ENCODE assay signal across 8 cellular contexts in genomic region chr9:137294684-137295312, GRCh38. TPM values are rescaled to one million over a fixed set of nuclear protein-coding genes. Genes with fewer than 3 reads are reported as not detected.
DNase-seq lines count a peak whose midpoint lies in the region; ATAC-seq, FAIRE-seq and TF ChIP-seq lines count a peak whose summit lies in the region.

No MANE protein-coding gene starts in this region.

- H3K27ac ChIP-seq in BLaER1 (no peak overlapping the region), HepG2 (ENCODE audit: extremely low read length, insufficient read depth, low read length) (no peak overlapping the region)

- FAIRE-seq in HepG2 (lab: Jason Lieb, UNC), result no peak

- BruUV-seq in HepG2 (replicated peaks; lab: Mats Ljungman, UMichigan), result no TSS peak

- DNase-seq in HFF-Myc (ENCODE audit: extremely low read depth, low read depth), result no peak
- DNase-seq in HepG2 (ENCODE audit: low spot score), result no peak
- no peak for DNase-seq in activated effector memory CD4-positive, alpha-beta T cell treated with anti-CD3 and anti-CD28 coated beads, Interleukin-2, amount 50 U/mL, for 16 hours
- DNase-seq in NCI-H2029 treated with DMSO at 0.1 percent for 48 hours (lab: John Stamatoyannopoulos, UW), result no peak
- no peak for DNase-seq in inferior parietal cortex (ENCODE audit: extremely low spot score)

- TF ChIP-seq CTCF in HFF-Myc (IDR thresholded peaks at IDR 0.05; ENCODE audit: low read depth, low read length, missing control alignments) (peak; percentile 31), brain (conservative IDR thresholded peaks at IDR 0.05) (no peak), HepG2 (CRISPR knock-in tag; IDR thresholded peaks at IDR 0.05) (peak; percentile 43)

- ATAC-seq in HepG2 (peak; percentile 66), GM18873 (IDR thresholded peaks at IDR 0.05; ENCODE audit: low FRiP score, unreplicated experiment) (no peak)

- H3K36me3 Mint-ChIP-seq in brain, result no peaks in the 10 kb centered on the region

- H3K9ac ChIP-seq in BLaER1 (0 out of 2 replicates have a peak overlapping the region, but pooled peaks have one; percentile 64), HepG2 (ENCODE audit: insufficient read depth, low read depth, low read length) (peak overlapping the region; percentile 29)

- H3K4me3 ChIP-seq in BLaER1 (peak overlapping the region; percentile 71), HFF-Myc (replicated peaks; ENCODE audit: low read depth, low read length) (no peak overlapping the region), HepG2 (replicated peaks in 1 of 3; ENCODE audit: insufficient read depth in 1 of 3, low read depth in 2 of 3, low read length in 3 of 3) (peak overlapping the region; percentile 34 to 67 (median 49); a peak in 5 of 6 replicates)

- TF ChIP-seq EP300 in HepG2 (IDR thresholded peaks at IDR 0.05; ENCODE audit: low read depth in 2 of 2, low read length in 2 of 2) (no peak), HepG2 (CRISPR knock-in tag; IDR thresholded peaks at IDR 0.05; ENCODE audit: borderline replicate concordance) (no peak)

- H3K9me3 ChIP-seq in BLaER1 (no peaks in the 10 kb centered on the region), HepG2 (ENCODE audit: low read length) (no peaks in the 10 kb centered on the region)

- H3K27me3 Mint-ChIP-seq in brain, result peaks cover 3% of the 10 kb centered on the region

- H3K4me3 Mint-ChIP-seq in brain, result peak overlapping the region; percentile 57 to 80 (median 73)

- H3K4me2 ChIP-seq in BLaER1 (peak overlapping the region; percentile 87), HepG2 (ENCODE audit: low read depth, low read length) (peak overlapping the region; percentile 80)

- peaks cover 46% of the 10 kb centered on the region for H3K4me1 ChIP-seq in BLaER1
- H3K4me1 ChIP-seq in HepG2 (ENCODE audit: insufficient read depth, low read length), result peaks cover 61% of the 10 kb centered on the region

- in situ Hi-C loops in HepG2 (cut with HindIII; ENCODE audit: extremely low pct_ligation_motif_present, low pct_unique_long_range_greater_than_20kb), result loop anchor here (5.0 kb wide), 1 partner anchor 113 kb away; no protein-coding TSS in a partner anchor

- POLR2A ChIA-PET in HepG2 (lab: Yijun Ruan, JAX), result interaction anchor here (1.0 to 1.5 kb wide), 4 partner anchors 8 to 54 kb away, joined by 3 to 11 read pairs (median 5); partner anchors contain the start of genes NRARP, TOR4A and TUBB4B

- peaks cover 36% of the 10 kb centered on the region for H3K4me1 Mint-ChIP-seq in brain

- H3K36me3 ChIP-seq in BLaER1 (peaks cover 9% of the 10 kb centered on the region), HepG2 (replicated peaks in 1 of 2; ENCODE audit: control insufficient read depth in 1 of 2, insufficient read depth in 2 of 2, low read length in 2 of 2) (no peaks in the 10 kb centered on the region)

- intact Hi-C loops in HepG2 (cut with micrococcal nuclease; ENCODE audit: unreplicated experiment), result no loop called here

- no peaks in the 10 kb centered on the region for H3K79me2 ChIP-seq in HepG2 (ENCODE audit: insufficient read depth, low read length)

- H3K9me3 Mint-ChIP-seq in brain, result peaks cover 0 to 4% (median 0%) of the 10 kb centered on the region in 5 experiments

- TF ChIP-seq POLR2A in HepG2 (IDR thresholded peaks at IDR 0.05; ENCODE audit: insufficient read depth in 1 of 2, low read depth in 2 of 2, low read length in 2 of 2), result no peak

- TF ChIP-seq RAD21 in HepG2 (CRISPR knock-in tag; IDR thresholded peaks at IDR 0.05), result no peak

- WGBS in HepG2 (ENCODE audit: low lambda C conversion rate), result 45% methylated on average over 31 of the region's 39 CpGs

- peaks cover 36% of the 10 kb centered on the region for H4K20me1 ChIP-seq in BLaER1
- H4K20me1 ChIP-seq in HepG2 (ENCODE audit: insufficient read depth, low read length), result no peaks in the 10 kb centered on the region

- H3K27me3 ChIP-seq in BLaER1, result peaks cover 43% of the 10 kb centered on the region
- H3K27me3 ChIP-seq in HepG2 (ENCODE audit: control insufficient read depth in 1 of 2, insufficient read depth in 2 of 2, low read length in 2 of 2), result peaks cover 4 to 33% of the 10 kb centered on the region in 2 experiments; a peak in 4 of 5 replicates

- H3K27ac Mint-ChIP-seq in brain, result peak overlapping the region in 3 of 5 experiments; percentile 59 to 60 (median 60)

- H2AFZ ChIP-seq in HepG2 (ENCODE audit: low read length), result no peak overlapping the region

- CTCF ChIA-PET in HepG2 (lab: Yijun Ruan, JAX; ENCODE audit: low intra/inter-chr PET ratio, low total read pairs), result interaction anchor here (1.4 kb wide), 1 partner anchor 112 kb away, joined by 7 read pairs; no protein-coding TSS in a partner anchor

RNA-seq across cellular contexts. Expression of gene NRARP, which starts 7.3 kb away (rescaled TPM):
- polyA plus RNA-seq in brain (ENCODE audit: insufficient read depth, low read depth, low replicate concordance), result 3.9 TPM
- total RNA-seq in HepG2 (2016; rRNA removed; fragmentation: Illumina TruSeq; extraction: Trizol), result 0.14 and 0.22 TPM in 2 replicates
- total RNA-seq in HepG2 (2016; cell fraction: cytosol; rRNA removed; fragmentation: Illumina TruSeq; extraction: Trizol; ENCODE audit: low read depth), result 0.26 and 0.30 TPM in 2 replicates
- 0.19 and 0.35 TPM in 2 replicates for total RNA-seq in HepG2 (2016; cell fraction: insoluble cytoplasmic fraction; rRNA removed; fragmentation: Illumina TruSeq; extraction: Trizol)
- total RNA-seq in HepG2 (2016; cell fraction: membrane; rRNA removed; fragmentation: Illumina TruSeq; extraction: Trizol), result 0.21 and 0.25 TPM in 2 replicates
- total RNA-seq in HepG2 (2016; cell fraction: nucleus; rRNA removed; fragmentation: Illumina TruSeq; extraction: Trizol), result 0.19 and 0.22 TPM in 2 replicates
- polyA plus RNA-seq in HepG2 (2011; rRNA removed), result 0.46 and 0.73 TPM in 2 replicates
- polyA plus RNA-seq in HepG2 (2011; cell fraction: cytosol; rRNA removed), result 0.74 and 1.0 TPM in 2 replicates
- polyA plus RNA-seq in HepG2 (2011; cell fraction: nucleus; rRNA removed), result 0.69 and 0.79 TPM in 2 replicates
- polyA plus RNA-seq in HepG2 (2012), result 0.51 and 0.78 TPM in 2 replicates
- 0.21 and 0.42 TPM in 2 replicates for polyA plus RNA-seq in HepG2 (2016; cell fraction: cytosol; fragmentation: Illumina TruSeq; extraction: Trizol; ENCODE audit: low read depth)
- 0.17 and 0.46 TPM in 2 replicates for polyA plus RNA-seq in HepG2 (2016; cell fraction: insoluble cytoplasmic fraction; fragmentation: Illumina TruSeq; extraction: Trizol; ENCODE audit: low read depth)
- 0.40 and 0.56 TPM in 2 replicates for polyA plus RNA-seq in HepG2 (2016; cell fraction: membrane; fragmentation: Illumina TruSeq; extraction: Trizol; ENCODE audit: low read depth)
- 0.36 and 0.52 TPM in 2 replicates for polyA plus RNA-seq in HepG2 (2016; cell fraction: nucleus; fragmentation: Illumina TruSeq; extraction: Trizol; ENCODE audit: insufficient read depth, low read depth)
- 1.0 and 2.0 TPM in 2 replicates for polyA minus RNA-seq in HepG2 (2011; rRNA and poly(A)+ RNA removed; ENCODE audit: low replicate concordance)
- polyA minus RNA-seq in HepG2 (2011; cell fraction: cytosol; rRNA and poly(A)+ RNA removed), result 0.59 and 0.88 TPM in 2 replicates
- 0.25 TPM in 1 of 2 replicates, not detected in the other for polyA minus RNA-seq in HepG2 (2011; cell fraction: nucleus; rRNA and poly(A)+ RNA removed)

RNA-seq across cellular contexts. Expression of gene TOR4A, which starts 17.3 kb away (rescaled TPM):
- polyA plus RNA-seq in brain (ENCODE audit: insufficient read depth, low read depth, low replicate concordance), result 1.9 TPM
- total RNA-seq in HepG2 (2016; rRNA removed; fragmentation: Illumina TruSeq; extraction: Trizol), result 7.0 and 14.2 TPM in 2 replicates
- 1.3 and 1.5 TPM in 2 replicates for total RNA-seq in HepG2 (2016; cell fraction: cytosol; rRNA removed; fragmentation: Illumina TruSeq; extraction: Trizol; ENCODE audit: low read depth)
- 6.7 and 14.2 TPM in 2 replicates for total RNA-seq in HepG2 (2016; cell fraction: insoluble cytoplasmic fraction; rRNA removed; fragmentation: Illumina TruSeq; extraction: Trizol)
- 5.1 and 6.1 TPM in 2 replicates for total RNA-seq in HepG2 (2016; cell fraction: membrane; rRNA removed; fragmentation: Illumina TruSeq; extraction: Trizol)
- total RNA-seq in HepG2 (2016; cell fraction: nucleus; rRNA removed; fragmentation: Illumina TruSeq; extraction: Trizol), result 10.4 and 11.5 TPM in 2 replicates
- polyA plus RNA-seq in HepG2 (2011; rRNA removed), result 11.1 and 16.4 TPM in 2 replicates
- 14.3 and 20.7 TPM in 2 replicates for polyA plus RNA-seq in HepG2 (2011; cell fraction: cytosol; rRNA removed)
- polyA plus RNA-seq in HepG2 (2011; cell fraction: nucleus; rRNA removed), result 17.2 and 18.2 TPM in 2 replicates
- polyA plus RNA-seq in HepG2 (2012), result 6.6 and 10.2 TPM in 2 replicates
- polyA plus RNA-seq in HepG2 (2016; cell fraction: cytosol; fragmentation: Illumina TruSeq; extraction: Trizol; ENCODE audit: low read depth), result 1.1 and 1.2 TPM in 2 replicates
- 7.9 and 8.2 TPM in 2 replicates for polyA plus RNA-seq in HepG2 (2016; cell fraction: insoluble cytoplasmic fraction; fragmentation: Illumina TruSeq; extraction: Trizol; ENCODE audit: low read depth)
- 3.0 and 3.1 TPM in 2 replicates for polyA plus RNA-seq in HepG2 (2016; cell fraction: membrane; fragmentation: Illumina TruSeq; extraction: Trizol; ENCODE audit: low read depth)
- 20.6 and 20.8 TPM in 2 replicates for polyA plus RNA-seq in HepG2 (2016; cell fraction: nucleus; fragmentation: Illumina TruSeq; extraction: Trizol; ENCODE audit: insufficient read depth, low read depth)
- 13.4 and 50.2 TPM in 2 replicates for polyA minus RNA-seq in HepG2 (2011; rRNA and poly(A)+ RNA removed; ENCODE audit: low replicate concordance)
- polyA minus RNA-seq in HepG2 (2011; cell fraction: cytosol; rRNA and poly(A)+ RNA removed), result 29.6 and 30.9 TPM in 2 replicates
- polyA minus RNA-seq in HepG2 (2011; cell fraction: nucleus; rRNA and poly(A)+ RNA removed), result 6.3 and 7.8 TPM in 2 replicates

RNA-seq across cellular contexts. Expression of gene NELFB, which starts 39.7 kb away (rescaled TPM):
- polyA plus RNA-seq in brain (ENCODE audit: insufficient read depth, low read depth, low replicate concordance) (89.9 TPM), HepG2 (2011; rRNA removed) (26.5 and 38.0 TPM in 2 replicates)
- total RNA-seq in HepG2 (2016; rRNA removed; fragmentation: Illumina TruSeq; extraction: Trizol), result 38.7 and 45.8 TPM in 2 replicates
- total RNA-seq in HepG2 (2016; cell fraction: cytosol; rRNA removed; fragmentation: Illumina TruSeq; extraction: Trizol; ENCODE audit: low read depth), result 11.1 and 13.7 TPM in 2 replicates
- 33.9 and 46.1 TPM in 2 replicates for total RNA-seq in HepG2 (2016; cell fraction: insoluble cytoplasmic fraction; rRNA removed; fragmentation: Illumina TruSeq; extraction: Trizol)
- total RNA-seq in HepG2 (2016; cell fraction: membrane; rRNA removed; fragmentation: Illumina TruSeq; extraction: Trizol), result 31.9 and 34.1 TPM in 2 replicates
- total RNA-seq in HepG2 (2016; cell fraction: nucleus; rRNA removed; fragmentation: Illumina TruSeq; extraction: Trizol), result 19.5 and 22.8 TPM in 2 replicates
- polyA plus RNA-seq in HepG2 (2011; cell fraction: cytosol; rRNA removed), result 31.2 and 47.6 TPM in 2 replicates
- 58.0 and 66.2 TPM in 2 replicates for polyA plus RNA-seq in HepG2 (2011; cell fraction: nucleus; rRNA removed)
- 37.0 and 38.0 TPM in 2 replicates for polyA plus RNA-seq in HepG2 (2012)
- 13.2 and 13.7 TPM in 2 replicates for polyA plus RNA-seq in HepG2 (2016; cell fraction: cytosol; fragmentation: Illumina TruSeq; extraction: Trizol; ENCODE audit: low read depth)
- 38.8 and 48.5 TPM in 2 replicates for polyA plus RNA-seq in HepG2 (2016; cell fraction: insoluble cytoplasmic fraction; fragmentation: Illumina TruSeq; extraction: Trizol; ENCODE audit: low read depth)
- polyA plus RNA-seq in HepG2 (2016; cell fraction: membrane; fragmentation: Illumina TruSeq; extraction: Trizol; ENCODE audit: low read depth), result 24.3 and 28.9 TPM in 2 replicates
- polyA plus RNA-seq in HepG2 (2016; cell fraction: nucleus; fragmentation: Illumina TruSeq; extraction: Trizol; ENCODE audit: insufficient read depth, low read depth), result 40.4 and 45.0 TPM in 2 replicates
- polyA minus RNA-seq in HepG2 (2011; rRNA and poly(A)+ RNA removed; ENCODE audit: low replicate concordance), result 63.2 and 70.3 TPM in 2 replicates
- polyA minus RNA-seq in HepG2 (2011; cell fraction: cytosol; rRNA and poly(A)+ RNA removed), result 28.7 and 31.0 TPM in 2 replicates
- 10.3 and 11.6 TPM in 2 replicates for polyA minus RNA-seq in HepG2 (2011; cell fraction: nucleus; rRNA and poly(A)+ RNA removed)

RNA-seq across cellular contexts. Expression of gene STPG3, which starts 43.7 kb away (rescaled TPM):
- polyA plus RNA-seq in brain (ENCODE audit: insufficient read depth, low read depth, low replicate concordance) (not detected), HepG2 (2011; rRNA removed) (not detected in 2 replicates)
- total RNA-seq in HepG2 (2016; rRNA removed; fragmentation: Illumina TruSeq; extraction: Trizol), result not detected in 2 replicates
- not detected in 2 replicates for total RNA-seq in HepG2 (2016; cell fraction: cytosol; rRNA removed; fragmentation: Illumina TruSeq; extraction: Trizol; ENCODE audit: low read depth)
- total RNA-seq in HepG2 (2016; cell fraction: insoluble cytoplasmic fraction; rRNA removed; fragmentation: Illumina TruSeq; extraction: Trizol), result not detected in 2 replicates
- total RNA-seq in HepG2 (2016; cell fraction: membrane; rRNA removed; fragmentation: Illumina TruSeq; extraction: Trizol), result not detected in 2 replicates
- total RNA-seq in HepG2 (2016; cell fraction: nucleus; rRNA removed; fragmentation: Illumina TruSeq; extraction: Trizol), result not detected in 2 replicates
- not detected in 2 replicates for polyA plus RNA-seq in HepG2 (2011; cell fraction: cytosol; rRNA removed)
- 0.45 and 0.50 TPM in 2 replicates for polyA plus RNA-seq in HepG2 (2011; cell fraction: nucleus; rRNA removed)
- 0.27 and 0.35 TPM in 2 replicates for polyA plus RNA-seq in HepG2 (2012)
- not detected in 2 replicates for polyA plus RNA-seq in HepG2 (2016; cell fraction: cytosol; fragmentation: Illumina TruSeq; extraction: Trizol; ENCODE audit: low read depth)
- not detected in 2 replicates for polyA plus RNA-seq in HepG2 (2016; cell fraction: insoluble cytoplasmic fraction; fragmentation: Illumina TruSeq; extraction: Trizol; ENCODE audit: low read depth)
- not detected in 2 replicates for polyA plus RNA-seq in HepG2 (2016; cell fraction: membrane; fragmentation: Illumina TruSeq; extraction: Trizol; ENCODE audit: low read depth)
- polyA plus RNA-seq in HepG2 (2016; cell fraction: nucleus; fragmentation: Illumina TruSeq; extraction: Trizol; ENCODE audit: insufficient read depth, low read depth), result not detected in 2 replicates
- polyA minus RNA-seq in HepG2 (2011; rRNA and poly(A)+ RNA removed; ENCODE audit: low replicate concordance), result 0.23 TPM in 1 of 2 replicates, not detected in the other
- polyA minus RNA-seq in HepG2 (2011; cell fraction: cytosol; rRNA and poly(A)+ RNA removed), result not detected in 2 replicates
- not detected in 2 replicates for polyA minus RNA-seq in HepG2 (2011; cell fraction: nucleus; rRNA and poly(A)+ RNA removed)

RNA-seq across cellular contexts. Expression of gene TUBB4B, which starts 53.7 kb away (rescaled TPM):
- polyA plus RNA-seq in brain (ENCODE audit: insufficient read depth, low read depth, low replicate concordance) (1,134 TPM), HepG2 (2011; rRNA removed) (182 and 243 TPM in 2 replicates)
- total RNA-seq in HepG2 (2016; rRNA removed; fragmentation: Illumina TruSeq; extraction: Trizol), result 412 and 481 TPM in 2 replicates
- 96.3 and 106 TPM in 2 replicates for total RNA-seq in HepG2 (2016; cell fraction: cytosol; rRNA removed; fragmentation: Illumina TruSeq; extraction: Trizol; ENCODE audit: low read depth)
- total RNA-seq in HepG2 (2016; cell fraction: insoluble cytoplasmic fraction; rRNA removed; fragmentation: Illumina TruSeq; extraction: Trizol), result 424 and 467 TPM in 2 replicates
- 128 TPM in 2 replicates for total RNA-seq in HepG2 (2016; cell fraction: membrane; rRNA removed; fragmentation: Illumina TruSeq; extraction: Trizol)
- 195 and 203 TPM in 2 replicates for total RNA-seq in HepG2 (2016; cell fraction: nucleus; rRNA removed; fragmentation: Illumina TruSeq; extraction: Trizol)
- 251 and 293 TPM in 2 replicates for polyA plus RNA-seq in HepG2 (2011; cell fraction: cytosol; rRNA removed)
- 210 and 235 TPM in 2 replicates for polyA plus RNA-seq in HepG2 (2011; cell fraction: nucleus; rRNA removed)
- 190 and 205 TPM in 2 replicates for polyA plus RNA-seq in HepG2 (2012)
- 115 and 121 TPM in 2 replicates for polyA plus RNA-seq in HepG2 (2016; cell fraction: cytosol; fragmentation: Illumina TruSeq; extraction: Trizol; ENCODE audit: low read depth)
- polyA plus RNA-seq in HepG2 (2016; cell fraction: insoluble cytoplasmic fraction; fragmentation: Illumina TruSeq; extraction: Trizol; ENCODE audit: low read depth), result 587 and 625 TPM in 2 replicates
- polyA plus RNA-seq in HepG2 (2016; cell fraction: membrane; fragmentation: Illumina TruSeq; extraction: Trizol; ENCODE audit: low read depth), result 115 and 122 TPM in 2 replicates
- polyA plus RNA-seq in HepG2 (2016; cell fraction: nucleus; fragmentation: Illumina TruSeq; extraction: Trizol; ENCODE audit: insufficient read depth, low read depth), result 355 and 369 TPM in 2 replicates
- 270 and 721 TPM in 2 replicates for polyA minus RNA-seq in HepG2 (2011; rRNA and poly(A)+ RNA removed; ENCODE audit: low replicate concordance)
- polyA minus RNA-seq in HepG2 (2011; cell fraction: cytosol; rRNA and poly(A)+ RNA removed), result 140 and 144 TPM in 2 replicates
- 74.6 and 75.6 TPM in 2 replicates for polyA minus RNA-seq in HepG2 (2011; cell fraction: nucleus; rRNA and poly(A)+ RNA removed)

Comparison
In these comparisons a context has a peak if more than half of its experiments do, and no peak if none do; other contexts are left out.
1. CTCF ChIP-seq: peak in HFF-Myc (single experiment) and HepG2 (single experiment); none in brain (0 of 2).